ENCODE assay signal across 37 cellular contexts in genomic region chr10:80319318-80319717, GRCh38. TPM values are rescaled to one million over a fixed set of nuclear protein-coding genes. Genes with fewer than 3 reads are reported as not detected.
"Had no signal": no experiment of that assay in that cellular context is flagged by ENCODE, and none has a peak within 500 bp of the region (broad histone marks: within the 10 kb centered on the region; RNA-seq: fewer than 3 reads in every experiment).

No MANE protein-coding gene starts in this region.

- ATAC-seq: activated naive CD4-positive, alpha-beta T cell treated with anti-CD3 and anti-CD28 coated beads, Interleukin-2, amount 50 U/mL, for 72 hours; activated T-cell treated with anti-CD3 and anti-CD28 coated beads, Interleukin-2, amount 50 U/mL, for 72 hours; effector memory CD8-positive, alpha-beta T cell; gastroesophageal sphincter; T-helper 17 cell had no signal

- H3K4me3 ChIP-seq: ascending aorta, coronary artery, esophagus squamous epithelium, gastroesophageal sphincter had no signal

- H3K9me3 Mint-ChIP-seq: activated CD4-positive, alpha-beta memory T cell treated with anti-CD3 and anti-CD28 coated beads, Interleukin-2, amount 10 ng/mL, durations not matched to agents 7 days and 5 days; activated CD4-positive, alpha-beta T cell treated with anti-CD3 and anti-CD28 coated beads, Interleukin-2, amount 10 ng/mL, durations not matched to agents 7 days and 5 days; activated naive CD4-positive, alpha-beta T cell treated with anti-CD3 and anti-CD28 coated beads, Interleukin-2, amount 10 ng/mL, durations not matched to agents 7 days and 5 days; activated naive CD4-positive, alpha-beta T cell treated with anti-CD3 and anti-CD28 coated beads, Interleukin-2, amount 50 U/mL, for 72 hours; activated naive CD8-positive, alpha-beta T cell treated with anti-CD3 and anti-CD28 coated beads, Interleukin-2, amount 10 ng/mL, durations not matched to agents 7 days and 5 days; activated T-cell treated with anti-CD3 and anti-CD28 coated beads, Interleukin-2, amount 50 U/mL, for 24 hours; activated T-cell treated with anti-CD3 and anti-CD28 coated beads, Interleukin-2, amount 50 U/mL, for 72 hours; central memory CD8-positive, alpha-beta T cell; effector memory CD8-positive, alpha-beta T cell; T-helper 2 cell treated with Interferon-gamma antibody and Interleukin-4, amounts not matched to agents 5 μg/mL and 100 μg/mL, for 36 hours had no signal

- DNase-seq: activated CD4-positive, alpha-beta memory T cell treated with anti-CD3 and anti-CD28 coated beads, Interleukin-2, amount 10 ng/mL, durations not matched to agents 7 days and 5 days; activated CD4-positive, alpha-beta T cell treated with anti-CD3 and anti-CD28 coated beads for 4 hours; activated CD4-positive, alpha-beta T cell treated with anti-CD3 and anti-CD28 coated beads, Interleukin-2, amount 10 ng/mL, durations not matched to agents 7 days and 5 days; activated CD4-positive, alpha-beta T cell treated with anti-CD3 and anti-CD28 coated beads, Interleukin-2, amount 50 U/mL, for 4 hours; activated CD4-positive, CD25-positive, alpha-beta regulatory T cell; activated CD4-positive, CD25-positive, alpha-beta regulatory T cell treated with anti-CD3 and anti-CD28 coated beads, Interleukin-2, amount 50 U/mL, for 72 hours; activated CD8-positive, alpha-beta memory T cell treated with anti-CD3 and anti-CD28 coated beads, Interleukin-2, amount 50 U/mL, for 48 hours; activated gamma-delta T cell; activated naive CD4-positive, alpha-beta T cell; activated naive CD4-positive, alpha-beta T cell treated with anti-CD3 and anti-CD28 coated beads, Interleukin-2, amount 10 ng/mL, durations not matched to agents 7 days and 5 days; activated naive CD8-positive, alpha-beta T cell treated with anti-CD3 and anti-CD28 coated beads, Interleukin-2, amount 10 ng/mL, durations not matched to agents 7 days and 5 days; activated T-cell treated with anti-CD3 and anti-CD28 coated beads for 4 hours; activated T-cell treated with anti-CD3 and anti-CD28 coated beads, Interleukin-2, amount 50 U/mL, for 24 hours; activated T-cell treated with anti-CD3 and anti-CD28 coated beads, Interleukin-2, amount 50 U/mL, for 72 hours; brain microvascular endothelial cell; dermis blood vessel endothelial cell; effector CD4-positive, alpha-beta T cell; effector memory CD8-positive, alpha-beta T cell; erythroblast; esophagus squamous epithelium; foreskin melanocyte; head of caudate nucleus; SW 1271; T-helper 1 cell; T-helper 17 cell; T1000 had no signal

- H3K9me3 ChIP-seq: ascending aorta, esophagus squamous epithelium, gastroesophageal sphincter had no signal

- H3K27ac ChIP-seq: ascending aorta, brain microvascular endothelial cell, coronary artery, esophagus squamous epithelium, gastroesophageal sphincter had no signal

- H3K4me1 Mint-ChIP-seq: activated CD4-positive, alpha-beta memory T cell treated with anti-CD3 and anti-CD28 coated beads, Interleukin-2, amount 10 ng/mL, durations not matched to agents 7 days and 5 days; activated CD4-positive, alpha-beta T cell treated with anti-CD3 and anti-CD28 coated beads, Interleukin-2, amount 10 ng/mL, durations not matched to agents 7 days and 5 days; activated naive CD4-positive, alpha-beta T cell treated with anti-CD3 and anti-CD28 coated beads, Interleukin-2, amount 10 ng/mL, durations not matched to agents 7 days and 5 days; activated naive CD8-positive, alpha-beta T cell treated with anti-CD3 and anti-CD28 coated beads, Interleukin-2, amount 10 ng/mL, durations not matched to agents 7 days and 5 days; central memory CD8-positive, alpha-beta T cell had no signal

- H3K27me3 ChIP-seq: ascending aorta, brain microvascular endothelial cell, gastroesophageal sphincter had no signal

- H3K36me3 ChIP-seq: ascending aorta, brain microvascular endothelial cell, esophagus squamous epithelium, gastroesophageal sphincter had no signal

- H3K4me3 Mint-ChIP-seq: activated CD4-positive, alpha-beta memory T cell treated with anti-CD3 and anti-CD28 coated beads, Interleukin-2, amount 10 ng/mL, durations not matched to agents 7 days and 5 days; activated CD4-positive, alpha-beta T cell treated with anti-CD3 and anti-CD28 coated beads, Interleukin-2, amount 10 ng/mL, durations not matched to agents 7 days and 5 days; activated naive CD4-positive, alpha-beta T cell treated with anti-CD3 and anti-CD28 coated beads, Interleukin-2, amount 10 ng/mL, durations not matched to agents 7 days and 5 days; activated naive CD8-positive, alpha-beta T cell treated with anti-CD3 and anti-CD28 coated beads, Interleukin-2, amount 10 ng/mL, durations not matched to agents 7 days and 5 days; activated T-cell treated with anti-CD3 and anti-CD28 coated beads, Interleukin-2, amount 50 U/mL, for 24 hours; activated T-cell treated with anti-CD3 and anti-CD28 coated beads, Interleukin-2, amount 50 U/mL, for 72 hours; central memory CD8-positive, alpha-beta T cell; effector memory CD8-positive, alpha-beta T cell; T-helper 17 cell; T-helper 2 cell treated with Interferon-gamma antibody and Interleukin-4, amounts not matched to agents 5 μg/mL and 100 μg/mL, for 36 hours had no signal

- H3K36me3 Mint-ChIP-seq: activated naive CD4-positive, alpha-beta T cell treated with anti-CD3 and anti-CD28 coated beads, Interleukin-2, amount 10 ng/mL, durations not matched to agents 7 days and 5 days; activated naive CD4-positive, alpha-beta T cell treated with anti-CD3 and anti-CD28 coated beads, Interleukin-2, amount 50 U/mL, for 72 hours; activated naive CD8-positive, alpha-beta T cell treated with anti-CD3 and anti-CD28 coated beads, Interleukin-2, amount 10 ng/mL, durations not matched to agents 7 days and 5 days had no signal

- H3K27ac Mint-ChIP-seq: activated CD4-positive, alpha-beta memory T cell treated with anti-CD3 and anti-CD28 coated beads, Interleukin-2, amount 10 ng/mL, durations not matched to agents 7 days and 5 days; activated CD4-positive, alpha-beta T cell treated with anti-CD3 and anti-CD28 coated beads, Interleukin-2, amount 10 ng/mL, durations not matched to agents 7 days and 5 days; activated naive CD4-positive, alpha-beta T cell treated with anti-CD3 and anti-CD28 coated beads, Interleukin-2, amount 10 ng/mL, durations not matched to agents 7 days and 5 days; activated naive CD4-positive, alpha-beta T cell treated with anti-CD3 and anti-CD28 coated beads, Interleukin-2, amount 50 U/mL, for 72 hours; activated naive CD8-positive, alpha-beta T cell treated with anti-CD3 and anti-CD28 coated beads, Interleukin-2, amount 10 ng/mL, durations not matched to agents 7 days and 5 days; activated T-cell treated with anti-CD3 and anti-CD28 coated beads, Interleukin-2, amount 50 U/mL, for 24 hours; activated T-cell treated with anti-CD3 and anti-CD28 coated beads, Interleukin-2, amount 50 U/mL, for 72 hours; effector memory CD8-positive, alpha-beta T cell; T-helper 17 cell; T-helper 2 cell treated with Interferon-gamma antibody and Interleukin-4, amounts not matched to agents 5 μg/mL and 100 μg/mL, for 36 hours had no signal

- H3K4me1 ChIP-seq: ascending aorta, esophagus squamous epithelium, gastroesophageal sphincter had no signal

RNA-seq across cellular contexts. Expression of gene MAT1A, which starts 29.9 kb away (rescaled TPM):
- total RNA-seq: activated CD4-positive, alpha-beta memory T cell treated with anti-CD3 and anti-CD28 coated beads, Interleukin-2, amount 10 ng/mL, durations not matched to agents 7 days and 5 days; activated CD4-positive, alpha-beta T cell treated with anti-CD3 and anti-CD28 coated beads, Interleukin-2, amount 10 ng/mL, durations not matched to agents 7 days and 5 days; activated naive CD4-positive, alpha-beta T cell treated with anti-CD3 and anti-CD28 coated beads, Interleukin-2, amount 50 U/mL, for 72 hours; activated naive CD8-positive, alpha-beta T cell treated with anti-CD3 and anti-CD28 coated beads, Interleukin-2, amount 10 ng/mL, durations not matched to agents 7 days and 5 days; activated T-cell treated with anti-CD3 and anti-CD28 coated beads, Interleukin-2, amount 50 U/mL, for 72 hours; bronchial epithelial cell; cerebellum; dermis blood vessel endothelial cell; fibroblast of lung; fibroblast of villous mesenchyme; gastroesophageal sphincter; T-helper 17 cell had no signal

RNA-seq across cellular contexts. Expression of gene DYDC1, which starts 37.2 kb away (rescaled TPM):
- total RNA-seq: activated CD4-positive, alpha-beta memory T cell treated with anti-CD3 and anti-CD28 coated beads, Interleukin-2, amount 10 ng/mL, durations not matched to agents 7 days and 5 days; activated CD4-positive, alpha-beta T cell treated with anti-CD3 and anti-CD28 coated beads, Interleukin-2, amount 10 ng/mL, durations not matched to agents 7 days and 5 days; activated naive CD4-positive, alpha-beta T cell treated with anti-CD3 and anti-CD28 coated beads, Interleukin-2, amount 50 U/mL, for 72 hours; activated naive CD8-positive, alpha-beta T cell treated with anti-CD3 and anti-CD28 coated beads, Interleukin-2, amount 10 ng/mL, durations not matched to agents 7 days and 5 days; activated T-cell treated with anti-CD3 and anti-CD28 coated beads, Interleukin-2, amount 50 U/mL, for 72 hours; ascending aorta; bronchial epithelial cell; cardiac septum; cerebellum; dermis blood vessel endothelial cell; esophagus squamous epithelium; fibroblast of lung; fibroblast of villous mesenchyme; gastroesophageal sphincter; T-helper 17 cell had no signal

RNA-seq across cellular contexts. Expression of gene DYDC2, which starts 37.3 kb away (rescaled TPM):
- total RNA-seq: activated CD4-positive, alpha-beta memory T cell treated with anti-CD3 and anti-CD28 coated beads, Interleukin-2, amount 10 ng/mL, durations not matched to agents 7 days and 5 days; activated CD4-positive, alpha-beta T cell treated with anti-CD3 and anti-CD28 coated beads, Interleukin-2, amount 10 ng/mL, durations not matched to agents 7 days and 5 days; activated naive CD4-positive, alpha-beta T cell treated with anti-CD3 and anti-CD28 coated beads, Interleukin-2, amount 50 U/mL, for 72 hours; activated naive CD8-positive, alpha-beta T cell treated with anti-CD3 and anti-CD28 coated beads, Interleukin-2, amount 10 ng/mL, durations not matched to agents 7 days and 5 days; activated T-cell treated with anti-CD3 and anti-CD28 coated beads, Interleukin-2, amount 50 U/mL, for 72 hours; ascending aorta; bronchial epithelial cell; cardiac septum; dermis blood vessel endothelial cell; fibroblast of lung; fibroblast of villous mesenchyme; gastroesophageal sphincter; T-helper 17 cell had no signal
